Comparison of ENCODE assay signal across 24 cellular contexts in genomic region chr5:39462211-39462610, GRCh38.
"Had no signal": no experiment of that assay in that cellular context is flagged by ENCODE, and none has a peak within 500 bp of the region (broad histone marks: within the 10 kb centered on the region; RNA-seq: fewer than 3 reads in every experiment).

No MANE protein-coding gene starts in this region.

- H3K4me1 ChIP-seq: right atrium auricular region, right lobe of liver, tibial nerve, uterus had no signal

- H3K79me2 ChIP-seq: hepatocyte had no signal

- H3K9me3 ChIP-seq: left lung, lower lobe of right lung, ovary, right atrium auricular region, right lobe of liver, spleen, tibial nerve, uterus had no signal

- DNase-seq: kidney glomerular epithelial cell; left cardiac atrium; left lung; lower lobe of right lung; mammary epithelial cell; mesenchymal stem cell; naive thymus-derived CD8-positive, alpha-beta T cell; ovary; right lobe of liver; spleen; stimulated activated CD4-positive, alpha-beta T cell treated with anti-CD3 and anti-CD28 coated beads, Interleukin-2, amount 100 ng/mL, for 48 hours; stimulated activated CD4-positive, alpha-beta T cell treated with anti-CD3 and anti-CD28 coated beads, Interleukin-4, amount 100 ng/mL, for 4 hours; stimulated activated CD8-positive, alpha-beta memory T cell treated with anti-CD3 and anti-CD28 coated beads, Interleukin-4, amount 100 ng/mL, for 48 hours; stimulated activated naive CD4-positive, alpha-beta T cell treated with Interleukin-2 at 50 U/mL for 16 hours; stimulated activated naive CD8-positive, alpha-beta T cell treated with anti-CD3 and anti-CD28 coated beads, Interleukin-15, amount 100 ng/mL, for 72 hours; substantia nigra; uterus had no signal

- H3K27me3 ChIP-seq: hepatocyte, left lung, ovary, right atrium auricular region, right lobe of liver, spleen, tibial nerve, uterus had no signal

- H3K36me3 ChIP-seq: left lung, lower lobe of right lung, ovary, right atrium auricular region, right lobe of liver, spleen, tibial nerve, uterus had no signal

- ATAC-seq: left cardiac atrium; left lung; lower lobe of right lung; naive thymus-derived CD8-positive, alpha-beta T cell; right lobe of liver; stimulated activated memory B cell treated with anti-CD40 and anti-IgM and Interleukin-4, amounts not matched to agents 10 μg/mL and 1 μg/mL and 100 μg/mL, for 72 hours; stimulated activated naive CD8-positive, alpha-beta T cell treated with anti-CD3 and anti-CD28 coated beads, Interleukin-15, amount 100 ng/mL, for 72 hours had no signal

- H3K27ac Mint-ChIP-seq: naive thymus-derived CD8-positive, alpha-beta T cell; progenitor cell of endocrine pancreas; stimulated activated memory B cell treated with anti-CD40 and anti-IgM and Interleukin-4, amounts not matched to agents 10 μg/mL and 1 μg/mL and 100 μg/mL, for 72 hours; stimulated activated naive CD8-positive, alpha-beta T cell treated with anti-CD3 and anti-CD28 coated beads, Interleukin-15, amount 100 ng/mL, for 72 hours; type B pancreatic cell had no signal

- H3K9me3 Mint-ChIP-seq: stimulated activated memory B cell treated with anti-CD40 and anti-IgM and Interleukin-4, amounts not matched to agents 10 μg/mL and 1 μg/mL and 100 μg/mL, for 72 hours; stimulated activated naive CD8-positive, alpha-beta T cell treated with anti-CD3 and anti-CD28 coated beads, Interleukin-15, amount 100 ng/mL, for 72 hours had no signal

- H3K36me3 Mint-ChIP-seq: naive thymus-derived CD8-positive, alpha-beta T cell; stimulated activated memory B cell treated with anti-CD40 and anti-IgM and Interleukin-4, amounts not matched to agents 10 μg/mL and 1 μg/mL and 100 μg/mL, for 72 hours had no signal

- H3K4me3 Mint-ChIP-seq: naive thymus-derived CD8-positive, alpha-beta T cell; stimulated activated memory B cell treated with anti-CD40 and anti-IgM and Interleukin-4, amounts not matched to agents 10 μg/mL and 1 μg/mL and 100 μg/mL, for 72 hours; stimulated activated naive CD8-positive, alpha-beta T cell treated with anti-CD3 and anti-CD28 coated beads, Interleukin-15, amount 100 ng/mL, for 72 hours; type B pancreatic cell had no signal

- H3K4me2 ChIP-seq: hepatocyte had no signal

- H3K4me3 ChIP-seq: hepatocyte, left lung, lower lobe of right lung, ovary, right atrium auricular region, right lobe of liver, skin epidermis, spleen, tibial nerve, uterus had no signal

- H3K27ac ChIP-seq: hepatocyte, left lung, ovary, right atrium auricular region, right lobe of liver, tibial nerve, uterus had no signal

- H2AFZ ChIP-seq: hepatocyte had no signal

- H3K27me3 Mint-ChIP-seq: stimulated activated memory B cell treated with anti-CD40 and anti-IgM and Interleukin-4, amounts not matched to agents 10 μg/mL and 1 μg/mL and 100 μg/mL, for 72 hours had no signal
